ENCODE assay signal across 1 cellular context in genomic region chr16:67246081-67246944, GRCh38.
TF ChIP-seq lines count a peak whose summit lies in the region.

No MANE protein-coding gene starts in this region.

TF ChIP-seq in K562, 482 proteins besides CTCF, POLR2A, EP300 and RAD21 (continued from another document and continues in another):
- TF ChIP-seq ZBTB11 (CRISPR knock-in tag; IDR thresholded peaks at IDR 0.05) (0 out of 6 replicates have a peak, but pooled peaks of 1 of the 3 experiments have one; percentile 25), POLR2AphosphoS2 (IDR thresholded peaks at IDR 0.05; ENCODE audit: low read length) (no peak), CBX8 (IDR thresholded peaks at IDR 0.05; ENCODE audit: borderline replicate concordance, extremely low read depth, low read depth, low read length, poor library complexity, severe bottlenecking) (no peak), ZNF224 (CRISPR knock-in tag; IDR thresholded peaks at IDR 0.05) (peak; percentile 68; the same call in 1 of the 2 replicates), CC2D1A (IDR thresholded peaks at IDR 0.05) (no peak), C11orf30 (IDR thresholded peaks at IDR 0.05; ENCODE audit: low read depth) (no peak; the same call in 1 of the 2 replicates), KDM1A (IDR thresholded peaks at IDR 0.05) (no peak), EZH2 (IDR thresholded peaks at IDR 0.05; ENCODE audit: borderline replicate concordance, low read depth, low read length) (no peak), NBN (IDR thresholded peaks at IDR 0.05; ENCODE audit: low read depth) (peak; percentile 26; the same call in 1 of the 2 replicates), KAT7 (CRISPR knock-in tag; IDR thresholded peaks at IDR 0.05; ENCODE audit: borderline replicate concordance) (peak; percentile 58; the same call in 1 of the 2 replicates), ZNF589 (CRISPR knock-in tag; IDR thresholded peaks at IDR 0.05; ENCODE audit: low read depth) (peak; percentile 59; the same call in 1 of the 2 replicates), MAX (CRISPR knock-in tag; IDR thresholded peaks at IDR 0.05) (peak; percentile 88), LEF1 (IDR thresholded peaks at IDR 0.05) (0 out of 2 replicates have a peak, but pooled peaks have one; percentile 26), RAD51 (IDR thresholded peaks at IDR 0.05; ENCODE audit: borderline replicate concordance, low read depth) (peak; percentile 83; the same call in 1 of the 2 replicates), E4F1 (CRISPR knock-in tag; IDR thresholded peaks at IDR 0.05; ENCODE audit: borderline replicate concordance) (no peak), NFIC (IDR thresholded peaks at IDR 0.05) (peak; percentile 31; the same call in 1 of the 2 replicates), MNT (conservative IDR thresholded peaks at IDR 0.05) (peak; percentile 90), AFF4 (CRISPR knock-in tag; IDR thresholded peaks at IDR 0.05) (no peak), ZNF140 (CRISPR knock-in tag; IDR thresholded peaks at IDR 0.05) (no peak), ETV6 (IDR thresholded peaks at IDR 0.05; ENCODE audit: borderline replicate concordance in 1 of 2, low read depth in 2 of 2, low read length in 1 of 2) (no peak), ETV6 (CRISPR knock-in tag; IDR thresholded peaks at IDR 0.05; ENCODE audit: borderline replicate concordance) (0 out of 2 replicates have a peak, but pooled peaks have one; percentile 19), DNMT1 (IDR thresholded peaks at IDR 0.05) (no peak), SAFB (IDR thresholded peaks at IDR 0.05; ENCODE audit: borderline replicate concordance, low read depth, low read length) (no peak), SIN3A (IDR thresholded peaks at IDR 0.05; ENCODE audit: borderline replicate concordance in 2 of 2, control insufficient read depth in 1 of 2, low read depth in 2 of 2, low read length in 2 of 2) (peak in 1 of 2 experiments; percentile 52; a peak in 2 of 4 replicates), CBFA2T3 (IDR thresholded peaks at IDR 0.05) (peak; percentile 30; the same call in 1 of the 2 replicates), HDAC2 (IDR thresholded peaks at IDR 0.05) (peak; percentile 65), MXI1 (IDR thresholded peaks at IDR 0.05; ENCODE audit: low read depth, low read length) (peak; percentile 55; the same call in 1 of the 2 replicates), ZNF655 (CRISPR knock-in tag; IDR thresholded peaks at IDR 0.05) (no peak), SNRNP70 (optimal IDR thresholded peaks at IDR 0.05; ENCODE audit: low read depth, low read length) (no peak), PHF20 (IDR thresholded peaks at IDR 0.05; ENCODE audit: partially characterized antibody) (peak; percentile 64), ZBTB43 (CRISPR knock-in tag; IDR thresholded peaks at IDR 0.05) (0 out of 2 replicates have a peak, but pooled peaks have one; percentile 47), ZNF639 (CRISPR knock-in tag; conservative IDR thresholded peaks at IDR 0.05 in 1 of 2, IDR thresholded peaks at IDR 0.05 in 1 of 2) (no peak), MYC (IDR thresholded peaks at IDR 0.05; ENCODE audit: low read depth, low read length) (peak; percentile 58; the same call in 1 of the 2 replicates), MYC (CRISPR knock-in tag; IDR thresholded peaks at IDR 0.05; ENCODE audit: borderline replicate concordance, low read depth) (no peak), TBP (optimal IDR thresholded peaks at IDR 0.05; ENCODE audit: low read depth, low read length) (peak; percentile 46), ATF7 (IDR thresholded peaks at IDR 0.05) (peak; percentile 67; the same call in 1 of the 2 replicates), TRIM24 (IDR thresholded peaks at IDR 0.05) (0 out of 4 replicates have a peak, but pooled peaks of 1 of the 2 experiments have one; percentile 16), MCM7 (IDR thresholded peaks at IDR 0.05) (no peak), LCOR (CRISPR knock-in tag; IDR thresholded peaks at IDR 0.05) (peak; percentile 86), SETDB1 (IDR thresholded peaks at IDR 0.05; ENCODE audit: low read length) (no peak), SREBF2 (CRISPR knock-in tag; IDR thresholded peaks at IDR 0.05) (no peak), MBD1 (CRISPR knock-in tag; IDR thresholded peaks at IDR 0.05) (no peak), MYNN (IDR thresholded peaks at IDR 0.05) (0 out of 2 replicates have a peak, but pooled peaks have one; percentile 30), MYNN (CRISPR knock-in tag; IDR thresholded peaks at IDR 0.05) (no peak), USF2 (CRISPR knock-in tag; IDR thresholded peaks at IDR 0.05) (peak; percentile 90)
